Comparison of ENCODE assay signal across 21 cellular contexts in genomic region chr9:88320748-88321415, GRCh38.
"Had no signal": no experiment of that assay in that cellular context is flagged by ENCODE, and none has a peak within 500 bp of the region (broad histone marks: within the 10 kb centered on the region; RNA-seq: fewer than 3 reads in every experiment).

No MANE protein-coding gene starts in this region.

- H3K27me3 ChIP-seq: brain microvascular endothelial cell, gastroesophageal sphincter, right atrium auricular region, spleen had no signal

- H3K9me3 ChIP-seq: gastroesophageal sphincter, right atrium auricular region, spleen, thoracic aorta had no signal

- H3K4me3 Mint-ChIP-seq: activated naive CD8-positive, alpha-beta T cell had no signal

- H3K4me3 ChIP-seq: gastroesophageal sphincter, right atrium auricular region, spleen, thoracic aorta had no signal

- H3K27ac ChIP-seq: brain microvascular endothelial cell, gastroesophageal sphincter, right atrium auricular region, spleen, thoracic aorta, VCaP had no signal

- ATAC-seq: activated CD4-positive, CD25-positive, alpha-beta regulatory T cell treated with anti-CD3 and anti-CD28 coated beads, Interleukin-2, amount 50 U/mL, for 24 hours; gastroesophageal sphincter; naive thymus-derived CD4-positive, alpha-beta T cell; stimulated activated naive CD8-positive, alpha-beta T cell treated with anti-CD3 and anti-CD28 coated beads, Interleukin-15, Interleukin-2, amounts not matched to agents 100 U/mL and 50 U/mL, for 24 hours had no signal

- H3K4me1 ChIP-seq: gastroesophageal sphincter, right atrium auricular region had no signal

- H3K27me3 Mint-ChIP-seq: activated naive CD8-positive, alpha-beta T cell; naive thymus-derived CD4-positive, alpha-beta T cell had no signal

- DNase-seq: activated CD4-positive, alpha-beta T cell treated with anti-CD3 and anti-CD28 coated beads for 48 hours; activated CD4-positive, alpha-beta T cell treated with anti-CD3 and anti-CD28 coated beads, Interleukin-2, amount 50 U/mL, for 48 hours; activated effector memory CD4-positive, alpha-beta T cell treated with Interleukin-2 at 50 U/mL for 16 hours; activated naive CD4-positive, alpha-beta T cell treated with Interleukin-2 at 50 U/mL for 16 hours; brain microvascular endothelial cell; hippocampal formation; kidney; midbrain; naive thymus-derived CD4-positive, alpha-beta T cell; nucleus accumbens; spleen; stimulated activated naive CD8-positive, alpha-beta T cell treated with anti-CD3 and anti-CD28 coated beads, Interleukin-15, Interleukin-2, amounts not matched to agents 100 U/mL and 50 U/mL, for 24 hours; T-helper 1 cell; T1000; trophoblast cell had no signal

- H3K36me3 ChIP-seq: brain microvascular endothelial cell, gastroesophageal sphincter, right atrium auricular region, spleen, thoracic aorta had no signal
